In genomic region chr11:73576226-73576625, GRCh38 we compare ENCODE assay signal across 1 cellular context.
TF ChIP-seq lines count a peak whose summit lies in the region.

No MANE protein-coding gene starts in this region.

TF ChIP-seq in neural cell, 6 proteins besides CTCF, POLR2A, EP300 and RAD21 (continued from another document):
- peak; percentile 10 for TF ChIP-seq REST (IDR thresholded peaks at IDR 0.05; ENCODE audit: borderline replicate concordance)
